ENCODE assay signal across 17 cellular contexts in genomic region chr18:79058007-79058406, GRCh38. TPM values are rescaled to one million over a fixed set of nuclear protein-coding genes. Genes with fewer than 3 reads are reported as not detected.
DNase-seq lines count a peak whose midpoint lies in the region; ATAC-seq and TF ChIP-seq lines count a peak whose summit lies in the region.
"Had no signal": no experiment of that assay in that cellular context is flagged by ENCODE, and none has a peak within 500 bp of the region (broad histone marks: within the 10 kb centered on the region; RNA-seq: fewer than 3 reads in every experiment).

No MANE protein-coding gene starts in this region.

- peak overlapping the region; percentile 39; the same call in 1 of the 2 replicates for H2AFZ ChIP-seq in Karpas-422 (ENCODE audit: low read length)
- H2AFZ ChIP-seq: GM23338 had no signal

- H3K9me2 ChIP-seq in Karpas-422 (replicated peaks; ENCODE audit: insufficient read depth, low read length) = no peaks in the 10 kb centered on the region

- no peaks in the 10 kb centered on the region for H4K20me1 ChIP-seq in Karpas-422 (ENCODE audit: insufficient read depth, low read depth, low read length)

- no peaks in the 10 kb centered on the region for H3K79me2 ChIP-seq in Karpas-422 (ENCODE audit: low read length)

- peak overlapping the region; percentile 81 for H3K27ac ChIP-seq in Karpas-422 (ENCODE audit: low read length)
- H3K27ac ChIP-seq in esophagus squamous epithelium = no peak overlapping the region
- H3K27ac ChIP-seq: 22Rv1, gastroesophageal sphincter had no signal

- H3K4me1 ChIP-seq in Karpas-422 (ENCODE audit: low read length) (peaks cover 41% of the 10 kb centered on the region), esophagus squamous epithelium (peaks cover 0 to 12% (median 3%) of the 10 kb centered on the region in 3 donors)
- H3K4me1 ChIP-seq: gastroesophageal sphincter had no signal

- peak overlapping the region; percentile 38 for H3K4me3 ChIP-seq in Karpas-422 (ENCODE audit: low read length)
- H3K4me3 ChIP-seq in esophagus squamous epithelium = no peak overlapping the region
- H3K4me3 ChIP-seq: gastroesophageal sphincter, GM23338 had no signal

- H3K9ac ChIP-seq in Karpas-422 (ENCODE audit: low read length) = peak overlapping the region; percentile 47

- ATAC-seq in HG02678 (IDR thresholded peaks at IDR 0.05; ENCODE audit: unreplicated experiment) (peak; percentile 66), left lobe of liver (no peak)
- ATAC-seq: gastroesophageal sphincter, GM23338 had no signal

- peak overlapping the region; percentile 74 for H3K4me2 ChIP-seq in Karpas-422 (ENCODE audit: low read depth, low read length, poor library complexity, severe bottlenecking)
- H3K4me2 ChIP-seq: GM23338 had no signal

- H3K27me3 ChIP-seq in Karpas-422 (ENCODE audit: low read length) (no peaks in the 10 kb centered on the region), esophagus squamous epithelium (peaks cover 0 to 24% (median 0%) of the 10 kb centered on the region in 4 donors)

- H3K36me3 ChIP-seq in Karpas-422 (ENCODE audit: insufficient read depth, low read length) (no peaks in the 10 kb centered on the region), esophagus squamous epithelium (no peaks in the 10 kb centered on the region)
- H3K36me3 ChIP-seq: gastroesophageal sphincter had no signal

- DNase-seq in SIG-M5 treated with dmso at 0.1 percent for 504 hours (lab: John Stamatoyannopoulos, UW; ENCODE audit: unreplicated experiment) = peak; percentile 82
- no peak for DNase-seq in SIG-M5 (lab: John Stamatoyannopoulos, UW)
- DNase-seq in Karpas-422 = peak; percentile 92
- no peak for DNase-seq in left lobe of liver (ENCODE audit: low spot score)
- DNase-seq in esophagus squamous epithelium (lab: John Stamatoyannopoulos, UW) = no peak
- no peak for DNase-seq in middle frontal gyrus (ENCODE audit: extremely low spot score, low spot score)
- DNase-seq in NCI-H1694 (lab: John Stamatoyannopoulos, UW) = no peak
- DNase-seq: activated CD4-positive, alpha-beta T cell treated with anti-CD3 and anti-CD28 coated beads for 1 hour; amniotic stem cell; CD4-positive, alpha-beta T cell; cerebellar nuclear complex; NCI-H1417; T-helper 1 cell had no signal

- no peak for TF ChIP-seq POLR2A in esophagus squamous epithelium (IDR thresholded peaks at IDR 0.05)

- no peak for TF ChIP-seq CTCF in esophagus squamous epithelium (IDR thresholded peaks at IDR 0.05)

- intact Hi-C loops in esophagus squamous epithelium (cut with DNase I) = no loop called here

- no peaks in the 10 kb centered on the region for H3K9me3 ChIP-seq in Karpas-422 (ENCODE audit: low read length)
- no peaks in the 10 kb centered on the region for H3K9me3 ChIP-seq in esophagus squamous epithelium

- WGBS in esophagus squamous epithelium, 2 donors = 36 to 38% methylated on average over 2 of the region's 2 CpGs

RNA-seq across cellular contexts. Expression of gene ATP9B, which starts 11.2 kb away (rescaled TPM):
- 65.1 and 76.9 TPM in 2 replicates for total RNA-seq in Karpas-422 (2014; rRNA removed; shearing (Covaris generic); ENCODE audit: low replicate concordance)
- total RNA-seq in left lobe of liver (11.1 TPM), esophagus squamous epithelium (10 to 100 TPM; 12.9 to 46.7 (median 22.0) TPM)

Comparison
In these comparisons a context has a peak if more than half of its experiments do, and no peak if none do; other contexts are left out.
1. DNase-seq: peak in SIG-M5 treated with dmso at 0.1 percent for 504 hours (single experiment) and Karpas-422 (single experiment); none in SIG-M5 (single experiment), left lobe of liver (single experiment), esophagus squamous epithelium (single experiment), middle frontal gyrus (single experiment) and NCI-H1694 (single experiment).